8 cellular contexts compared by ENCODE assay signal in genomic region chr2:27379840-27380625, GRCh38. TPM values are rescaled to one million over a fixed set of nuclear protein-coding genes. Genes with fewer than 3 reads are reported as not detected.
DNase-seq lines count a peak whose midpoint lies in the region; ATAC-seq and TF ChIP-seq lines count a peak whose summit lies in the region.

No MANE protein-coding gene starts in this region.

- WGBS in body of pancreas, 2 donors = 2 to 3% methylated on average over 17 to 35 of the region's 35 CpGs

- CTCF ChIA-PET in Panc1 (lab: Charles Lee) = no interaction called here

- H3K27me3 ChIP-seq in Panc1 (ENCODE audit: control insufficient read depth, insufficient read depth, low read length) (no peaks in the 10 kb centered on the region), body of pancreas (no peaks in the 10 kb centered on the region)

- intact Hi-C loops in Panc1 (cut with micrococcal nuclease; ENCODE audit: unreplicated experiment) (no loop called here), body of pancreas (cut with DNase I) (no loop called here)

- H3K36me3 ChIP-seq in Panc1 (ENCODE audit: control insufficient read depth, insufficient read depth, low read length) (peaks cover 13% of the 10 kb centered on the region), body of pancreas (replicated peaks in 1 of 2; ENCODE audit: insufficient read depth in 1 of 2, low read depth in 2 of 2) (peaks cover 13 to 26% of the 10 kb centered on the region in 2 donors)

- peak; percentile 65 for DNase-seq in NCI-H345 (lab: John Stamatoyannopoulos, UW)
- no peak for DNase-seq in NCI-H345 treated with DMSO at 0.1 percent for 48 hours (lab: John Stamatoyannopoulos, UW; ENCODE audit: unreplicated experiment)
- DNase-seq in Panc1 (ENCODE audit: low read depth, low spot score) = no peak
- peak in 3 of 4 donors; percentile 55 to 65 (median 63) for DNase-seq in body of pancreas
- DNase-seq in inferior parietal cortex (ENCODE audit: extremely low spot score) = peak; percentile 42
- DNase-seq in skeletal muscle cell (ENCODE audit: low read depth) = no peak

- POLR2A ChIA-PET in Panc1 (lab: Charles Lee) = no interaction called here

- TF ChIP-seq CTCF in Panc1 (IDR thresholded peaks at IDR 0.05) = no peak
- TF ChIP-seq CTCF in body of pancreas (IDR thresholded peaks at IDR 0.05) = no peak

- TF ChIP-seq POLR2A in body of pancreas (IDR thresholded peaks at IDR 0.05) = peak in 2 of 3 donors; percentile 35 to 47

- in situ Hi-C loops in Panc1 (cut with HindIII; ENCODE audit: low pct_unique_long_range_greater_than_20kb, low sequenced_read_pairs) = no loop called here

- H3K4me3 ChIP-seq in Panc1 (ENCODE audit: low read depth in 2 of 2, low read length in 2 of 2) (peak overlapping the region; percentile 91 to 93), body of pancreas (peak overlapping the region; percentile 16 to 66), skeletal muscle cell (ENCODE audit: low read depth, low read length) (peak overlapping the region; percentile 82)

- ATAC-seq in HG03066 (IDR thresholded peaks at IDR 0.05; ENCODE audit: low read depth, unreplicated experiment) = peak; percentile 11
- ATAC-seq in Panc1 = peak; percentile 52
- peak; percentile 42 for ATAC-seq in body of pancreas
- ATAC-seq in GM18502 (IDR thresholded peaks at IDR 0.05; ENCODE audit: poor library complexity, unreplicated experiment) = no peak

- peaks cover 40% of the 10 kb centered on the region for H3K4me1 ChIP-seq in Panc1 (ENCODE audit: control insufficient read depth, insufficient read depth, low read length)
- H3K4me1 ChIP-seq in body of pancreas = peaks cover 29% of the 10 kb centered on the region

- TSS peak; percentile 37 for BruUV-seq in Panc1 (replicated peaks; lab: Mats Ljungman, UMichigan)

- H3K9me3 ChIP-seq in Panc1 (ENCODE audit: control insufficient read depth, insufficient read depth, low read depth, low read length) = no peaks in the 10 kb centered on the region
- no peaks in the 10 kb centered on the region for H3K9me3 ChIP-seq in body of pancreas

- H3K27ac ChIP-seq in Panc1 (ENCODE audit: low read length) (peak overlapping the region; percentile 96), body of pancreas (peak overlapping the region; percentile 73 to 93 (median 90))

RNA-seq across cellular contexts. Expression of gene ZNF513, which starts 0.5 kb away (rescaled TPM):
- total RNA-seq in Panc1 (2021; ENCODE audit: unreplicated experiment) (25.3 TPM), body of pancreas (10 to 100 TPM; 11.7 to 22.1 TPM)
- polyA plus RNA-seq in Panc1 (2012; ENCODE audit: insufficient read length) = 35.5 TPM

RNA-seq across cellular contexts. Expression of gene SNX17, which starts 9.6 kb away (rescaled TPM):
- 116 TPM for total RNA-seq in Panc1 (2021; ENCODE audit: unreplicated experiment)
- polyA plus RNA-seq in Panc1 (2012; ENCODE audit: insufficient read length) = 154 TPM
- total RNA-seq in body of pancreas = 10 to 100 TPM; 50.4 to 70.8 TPM

RNA-seq across cellular contexts. Expression of gene EIF2B4, which starts 9.9 kb away (rescaled TPM):
- total RNA-seq in Panc1 (2021; ENCODE audit: unreplicated experiment) = 57.2 TPM
- polyA plus RNA-seq in Panc1 (2012; ENCODE audit: insufficient read length) = 63.7 TPM
- 10 to 100 TPM; 24.9 to 39.2 TPM for total RNA-seq in body of pancreas

RNA-seq across cellular contexts. Expression of gene GTF3C2, which starts 23.5 kb away (rescaled TPM):
- total RNA-seq in Panc1 (2021; ENCODE audit: unreplicated experiment) (77.7 TPM), body of pancreas (10 to 100 TPM; 26.2 to 73.2 TPM)
- polyA plus RNA-seq in Panc1 (2012; ENCODE audit: insufficient read length) = 47.3 TPM

RNA-seq across cellular contexts. Expression of gene PPM1G, which starts 29.4 kb away (rescaled TPM):
- total RNA-seq in Panc1 (2021; ENCODE audit: unreplicated experiment) = 115 TPM
- polyA plus RNA-seq in Panc1 (2012; ENCODE audit: insufficient read length) = 115 TPM
- total RNA-seq in body of pancreas = 10 to 100 TPM; 36.3 to 49.4 TPM

Comparison
In these comparisons a context has a peak if more than half of its experiments do, and no peak if none do; other contexts are left out.
1. DNase-seq: peak in NCI-H345 (single experiment), body of pancreas (3 of 4) and inferior parietal cortex (single experiment); none in NCI-H345 treated with DMSO at 0.1 percent for 48 hours (single experiment), Panc1 (single experiment) and skeletal muscle cell (single experiment).
2. H3K4me3 ChIP-seq: peak in every context shown above with its lines; median percentile 92 in Panc1; 82 in skeletal muscle cell; 41 in body of pancreas.